In genomic region chr15:92903956-92904831, GRCh38 we compare ENCODE assay signal across 1 cellular context.
TF ChIP-seq lines count a peak whose summit lies in the region.

No MANE protein-coding gene starts in this region.

TF ChIP-seq in SK-N-SH treated with all-trans-retinoic acid at 6 μM for 48 hours, 23 proteins besides CTCF, POLR2A, EP300 and RAD21 (continued from another document):
- peak; percentile 56; the same call in 1 of the 2 replicates for TF ChIP-seq PATZ1 (CRISPR knock-in tag; IDR thresholded peaks at IDR 0.05; ENCODE audit: borderline replicate concordance)
